ENCODE assay signal across 8 cellular contexts in genomic region chr15:57732526-57733331, GRCh38. TPM values are rescaled to one million over a fixed set of nuclear protein-coding genes. Genes with fewer than 3 reads are reported as not detected.
DNase-seq lines count a peak whose midpoint lies in the region; ATAC-seq, FAIRE-seq and TF ChIP-seq lines count a peak whose summit lies in the region.

No MANE protein-coding gene starts in this region.

- H3K9me3 ChIP-seq in H1 (ENCODE audit: insufficient read depth in 2 of 2, low read depth in 1 of 2, low read length in 1 of 2): no peaks in the 10 kb centered on the region
- no peaks in the 10 kb centered on the region for H3K9me3 ChIP-seq in thyroid gland

- DNase-seq in SIG-M5 treated with dmso at 0.1 percent for 504 hours (lab: John Stamatoyannopoulos, UW; ENCODE audit: unreplicated experiment) (peak; percentile 26), SIG-M5 (lab: John Stamatoyannopoulos, UW) (no peak), NCI-H1105 (lab: John Stamatoyannopoulos, UW) (peak; percentile 73), H1 (ENCODE audit: low read depth in 1 of 2, low spot score in 2 of 2) (peak in 1 of 2 experiments; percentile 80), myocyte (ENCODE audit: low read depth) (peak; percentile 74), thyroid gland (peak; percentile 53)
- DNase-seq in activated CD4-positive, alpha-beta T cell treated with anti-CD3 and anti-CD28 coated beads for 36 hours: peak; percentile 69

- H3K18ac ChIP-seq in H1 (ENCODE audit: extremely low read depth, low read length): no peak overlapping the region

- peak; percentile 83 for FAIRE-seq in H1 (lab: Jason Lieb, UNC)

- no peak overlapping the region for H3K4me3 Mint-ChIP-seq in activated CD4-positive, alpha-beta T cell treated with anti-CD3 and anti-CD28 coated beads for 36 hours

- H3K9me3 Mint-ChIP-seq in activated CD4-positive, alpha-beta T cell treated with anti-CD3 and anti-CD28 coated beads for 36 hours (ENCODE audit: low read depth): no peaks in the 10 kb centered on the region

- H3K79me1 ChIP-seq in H1 (ENCODE audit: low read depth, low read length): no peaks in the 10 kb centered on the region

- H3K79me2 ChIP-seq in H1 (ENCODE audit: control insufficient read depth in 1 of 2, insufficient read depth in 2 of 2, low read length in 2 of 2): no peaks in the 10 kb centered on the region

- no peak overlapping the region for H3K4ac ChIP-seq in H1 (replicated peaks; ENCODE audit: insufficient read length, low read depth, low read length)

- CTCF ChIA-PET in activated CD4-positive, alpha-beta T cell treated with anti-CD3 and anti-CD28 coated beads for 36 hours (lab: Charles Lee): interaction anchor here (0.6 to 4.6 kb wide), 28 partner anchors 9 to 657 kb away, joined by 3 to 36 read pairs (median 4); partner anchors contain the start of gene POLR2M
- CTCF ChIA-PET in H1 (lab: Charles Lee; ENCODE audit: partially characterized antibody): interaction anchor here (0.6 to 27.9 kb wide), 37 partner anchors 9 to 436 kb away, joined by 3 to 530 read pairs (median 4); partner anchors contain the start of gene POLR2M

- 44% methylated on average over 12 of the region's 12 CpGs; no CpG with 5 or more reads in 1 of the 2 experiments for WGBS in H1 (ENCODE audit: extremely low coverage in 1 of 2, insufficient coverage in 1 of 2, insufficient read length in 1 of 2, insufficient replicate concordance in 2 of 2, low coverage in 1 of 2, low lambda C conversion rate in 2 of 2, missing lambda C conversion rate in 1 of 2), 2 experiments
- WGBS in thyroid gland, 2 donors: 37 to 41% methylated on average over 12 of the region's 12 CpGs

- no peak for TF ChIP-seq POLR2A in H1 (IDR thresholded peaks at IDR 0.05; ENCODE audit: control extremely low read depth in 1 of 2, low read depth in 2 of 2, low read length in 2 of 2)
- TF ChIP-seq POLR2A in thyroid gland (IDR thresholded peaks at IDR 0.05): no peak

- POLR2A ChIA-PET in activated CD4-positive, alpha-beta T cell treated with anti-CD3 and anti-CD28 coated beads for 36 hours (lab: Charles Lee): no interaction called here
- POLR2A ChIA-PET in H1 (lab: Charles Lee; ENCODE audit: partially characterized antibody): interaction anchor here (1.3 kb wide), 1 partner anchor 26 kb away, joined by 7 read pairs; the partner anchor contains the start of gene POLR2M

- H3K27ac Mint-ChIP-seq in activated CD4-positive, alpha-beta T cell treated with anti-CD3 and anti-CD28 coated beads for 36 hours: no peak overlapping the region

- peaks cover 9% of the 10 kb centered on the region for H3K4me1 Mint-ChIP-seq in activated CD4-positive, alpha-beta T cell treated with anti-CD3 and anti-CD28 coated beads for 36 hours

- no peaks in the 10 kb centered on the region for H3K36me3 ChIP-seq in H1 (ENCODE audit: control insufficient read depth in 2 of 4, insufficient read depth in 4 of 4, low read length in 3 of 4)
- H3K36me3 ChIP-seq in thyroid gland: no peaks in the 10 kb centered on the region

- H3K27me3 ChIP-seq in H1 (replicated peaks in 1 of 4; ENCODE audit: control insufficient read depth in 3 of 4, extremely low read depth in 1 of 4, insufficient read depth in 3 of 4, low read length in 3 of 4) (no peaks in the 10 kb centered on the region), thyroid gland (no peaks in the 10 kb centered on the region)

- H3K4me3 ChIP-seq in H1 (ENCODE audit: extremely low read depth in 1 of 4, insufficient read depth in 2 of 4, low read depth in 3 of 4, low read length in 4 of 4): no peak overlapping the region
- no peak overlapping the region for H3K4me3 ChIP-seq in thyroid gland (replicated peaks in 1 of 3)

- no peaks in the 10 kb centered on the region for H3K36me3 Mint-ChIP-seq in activated CD4-positive, alpha-beta T cell treated with anti-CD3 and anti-CD28 coated beads for 36 hours (ENCODE audit: low read depth)

- no peak overlapping the region for H4K8ac ChIP-seq in H1 (ENCODE audit: extremely low read depth, insufficient read depth, low read length)

- H3K14ac ChIP-seq in H1 (ENCODE audit: insufficient read length): no peak overlapping the region

- H2BK20ac ChIP-seq in H1 (ENCODE audit: low read length): no peak overlapping the region

- H2BK120ac ChIP-seq in H1 (replicated peaks; ENCODE audit: low read depth, low read length): no peak overlapping the region

- no peak overlapping the region for H3K4me2 ChIP-seq in H1 (ENCODE audit: insufficient read depth in 1 of 2, low read depth in 2 of 2, low read length in 2 of 2)

- no peaks in the 10 kb centered on the region for H4K20me1 ChIP-seq in H1 (replicated peaks in 1 of 2; ENCODE audit: control insufficient read depth in 1 of 2, insufficient read depth in 2 of 2, low read length in 2 of 2)

- TF ChIP-seq CTCF in H1 (IDR thresholded peaks at IDR 0.05; ENCODE audit: control extremely low read depth in 1 of 3, insufficient read depth in 1 of 3, low read depth in 1 of 3, low read length in 3 of 3) (peak; percentile 59 to 83 (median 76)), thyroid gland (IDR thresholded peaks at IDR 0.05) (peak; percentile 65 to 96 (median 74))

- H2AK5ac ChIP-seq in H1 (ENCODE audit: low read depth, low read length): no peak overlapping the region

- no peak overlapping the region for H2AFZ ChIP-seq in H1 (ENCODE audit: low read length)

- no peak overlapping the region for H3K27ac ChIP-seq in H1 (ENCODE audit: low read depth, low read length)
- no peak overlapping the region for H3K27ac ChIP-seq in thyroid gland

- H4K91ac ChIP-seq in H1 (replicated peaks; ENCODE audit: insufficient read length, low read length): no peak overlapping the region

- TF ChIP-seq RAD21 in H1 (IDR thresholded peaks at IDR 0.05 in 1 of 2, conservative IDR thresholded peaks at IDR 0.05 in 1 of 2; ENCODE audit: low read depth in 2 of 2, low read length in 2 of 2): peak; percentile 56 to 67

- H2BK5ac ChIP-seq in H1 (ENCODE audit: low read depth, low read length): 0 out of 2 replicates have a peak overlapping the region, but pooled peaks have one; percentile 49

- no peak overlapping the region for H3K23ac ChIP-seq in H1 (ENCODE audit: insufficient read length)

- intact Hi-C loops in activated CD4-positive, alpha-beta T cell treated with anti-CD3 and anti-CD28 coated beads for 36 hours (cut with DNase I, micrococcal nuclease): loop anchor here (1.0 to 2.0 kb wide), 3 partner anchors 128 to 338 kb away; no protein-coding TSS in a partner anchor
- intact Hi-C loops in thyroid gland (cut with DNase I): loop anchor here (10.0 kb wide), 2 partner anchors 122 to 342 kb away; no protein-coding TSS in a partner anchor

- H3K4me1 ChIP-seq in H1 (replicated peaks in 1 of 4; ENCODE audit: control insufficient read depth in 3 of 4, insufficient read depth in 4 of 4, low read length in 3 of 4) (peaks cover 0 to 6% (median 0%) of the 10 kb centered on the region in 4 experiments; a peak in 1 of 7 replicates), thyroid gland (peaks cover 0 to 4% of the 10 kb centered on the region in 2 donors)

- H2BK12ac ChIP-seq in H1 (ENCODE audit: low read depth, low read length): no peak overlapping the region

- TF ChIP-seq EP300 in H1 (IDR thresholded peaks at IDR 0.05; ENCODE audit: borderline replicate concordance in 1 of 2, low read depth in 2 of 2, low read length in 2 of 2): no peak

- no peaks in the 10 kb centered on the region for H3K27me3 Mint-ChIP-seq in activated CD4-positive, alpha-beta T cell treated with anti-CD3 and anti-CD28 coated beads for 36 hours

- no peak overlapping the region for H4K5ac ChIP-seq in H1 (ENCODE audit: insufficient read length, low read depth, low read length)

- no peak overlapping the region for H3K9ac ChIP-seq in H1 (replicated peaks in 1 of 4; ENCODE audit: extremely low read depth in 1 of 4, low read depth in 3 of 4, low read length in 3 of 4)

- H3K56ac ChIP-seq in H1 (replicated peaks; ENCODE audit: insufficient read length, low read depth, low read length): no peak overlapping the region

- no peaks in the 10 kb centered on the region for H3K23me2 ChIP-seq in H1 (ENCODE audit: low read depth, low read length)

- peak; percentile 36 for ATAC-seq in activated CD4-positive, alpha-beta T cell treated with anti-CD3 and anti-CD28 coated beads for 36 hours
- no peak for ATAC-seq in GM18498 (IDR thresholded peaks at IDR 0.05; ENCODE audit: unreplicated experiment)

- no peak overlapping the region for H2BK15ac ChIP-seq in H1 (ENCODE audit: low read length)

TF ChIP-seq in H1, 55 proteins besides CTCF, POLR2A, EP300 and RAD21:
- TF ChIP-seq MAFK (IDR thresholded peaks at IDR 0.05; ENCODE audit: low read depth, low read length): peak; percentile 92
- no peak for TF ChIP-seq SP1 (IDR thresholded peaks at IDR 0.05; ENCODE audit: low read depth, low read length)
- TF ChIP-seq CREB1 (IDR thresholded peaks at IDR 0.05): peak; percentile 55; the same call in 1 of the 2 replicates

RNA-seq across cellular contexts. Expression of gene POLR2M, which starts 26.2 kb away (rescaled TPM):
- 10 to 100 TPM; 76.1 to 87.2 TPM for total RNA-seq in activated CD4-positive, alpha-beta T cell treated with anti-CD3 and anti-CD28 coated beads for 36 hours
- total RNA-seq in H1 (2021; fragmentation: NEBNext Ultra II Directional; extraction: Animal tissue kit (Norgen Biotek cat#: 25700)): 55.1 and 61.7 TPM in 2 replicates
- 32.7 and 180 TPM in 2 replicates for polyA plus RNA-seq in H1 (2011; rRNA removed)
- 156 TPM for polyA plus RNA-seq in H1 (2011; cell fraction: cytosol; rRNA removed)
- 266 TPM for polyA plus RNA-seq in H1 (2011; cell fraction: nucleus; rRNA removed)
- polyA plus RNA-seq in H1 (2012, experiment 1 of 2): 33.6 to 102 TPM (median 37.0 TPM) in 4 replicates
- 4.6 TPM for polyA plus RNA-seq in H1 (2012, experiment 2 of 2)
- 117 TPM for polyA plus RNA-seq in H1 (2013, experiment 1 of 2)
- polyA plus RNA-seq in H1 (2013, experiment 2 of 2): 128 TPM
- 78.6 and 96.7 TPM in 2 replicates for polyA minus RNA-seq in H1 (2011; rRNA and poly(A)+ RNA removed)
- 140 TPM for polyA minus RNA-seq in H1 (2011; cell fraction: cytosol; rRNA and poly(A)+ RNA removed)
- 74.6 TPM for polyA minus RNA-seq in H1 (2011; cell fraction: nucleus; rRNA and poly(A)+ RNA removed)
- total RNA-seq in myocyte (64.4 and 141 TPM in 2 replicates), thyroid gland (100 to 1,000 TPM in 1 of 4 donors, 10 to 100 TPM in 3; 63.2 to 269 (median 70.6) TPM)
- polyA plus RNA-seq in myocyte (2012): 40.1 TPM
